Comparison of ENCODE assay signal across 8 cellular contexts in the genomic region with DNA sequence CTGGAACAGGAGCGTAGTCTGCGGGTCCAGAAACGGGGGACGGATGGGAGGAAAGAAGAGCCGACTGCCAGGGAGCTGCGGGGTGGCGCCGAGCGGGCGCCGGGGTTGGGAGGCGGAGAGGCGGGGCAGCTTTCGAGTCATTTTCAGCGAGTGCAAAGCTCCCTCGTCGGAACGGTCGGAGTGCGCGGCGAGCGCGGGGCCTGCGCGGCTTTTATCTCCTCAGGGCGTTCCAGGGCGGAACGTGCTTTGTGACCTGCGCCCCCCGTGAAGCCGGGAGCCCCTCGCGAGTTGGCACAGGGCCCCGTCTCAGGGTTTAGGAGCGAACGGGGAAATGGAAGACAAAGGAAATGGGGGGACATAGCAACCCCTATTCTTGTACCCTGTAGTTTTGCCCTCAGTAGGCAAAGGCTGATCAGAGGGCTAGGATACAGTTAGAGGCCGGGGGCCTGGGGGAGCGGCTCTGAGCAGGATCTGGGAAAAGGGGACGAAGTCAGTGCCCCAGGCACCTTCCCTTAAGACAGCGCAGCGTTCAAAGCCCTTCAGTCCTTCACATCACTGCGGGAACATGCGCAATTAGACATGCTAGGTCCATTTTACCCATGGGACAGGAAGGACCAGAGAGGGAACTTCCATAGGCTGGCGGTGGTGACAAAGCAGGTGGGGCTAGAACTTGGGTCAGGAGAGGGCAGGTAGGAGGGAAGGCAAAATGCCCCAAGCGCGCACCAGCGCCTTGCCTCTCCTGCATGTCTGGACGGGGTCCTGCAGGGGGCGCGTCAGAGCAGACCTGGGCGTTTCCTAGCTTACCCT.
DNase-seq lines count a peak whose midpoint lies in the region; ATAC-seq and TF ChIP-seq lines count a peak whose summit lies in the region.

No MANE protein-coding gene starts in this region.

- H3K4me1 ChIP-seq in ACC112 (ENCODE audit: control insufficient read depth, insufficient read depth, low read length, unreplicated experiment) = peaks cover 15% of the 10 kb centered on the region
- peaks cover 0 to 39% of the 10 kb centered on the region in 2 donors for H3K4me1 ChIP-seq in left lung

- H3K27me3 ChIP-seq in ACC112 (ENCODE audit: insufficient read depth, low read length) (no peaks in the 10 kb centered on the region), brain microvascular endothelial cell (replicated peaks) (no peaks in the 10 kb centered on the region), left lung (peaks cover 0 to 8% of the 10 kb centered on the region in 2 donors)

- H3K4me3 ChIP-seq in ACC112 (ENCODE audit: low read depth, low read length) (peak overlapping the region; percentile 70), brain microvascular endothelial cell (ENCODE audit: low read depth, low read length) (peak overlapping the region; percentile 56), left lung (peak overlapping the region; percentile 37 to 40)

- no peaks in the 10 kb centered on the region for H3K9me3 ChIP-seq in left lung

- in situ Hi-C loops in brain microvascular endothelial cell (cut with HindIII; ENCODE audit: low pct_ligation_motif_present, low sequenced_read_pairs) = no loop called here

- H3K79me2 ChIP-seq in ACC112 (ENCODE audit: control insufficient read depth, insufficient read depth, low read length, unreplicated experiment) = no peaks in the 10 kb centered on the region

- peak overlapping the region; percentile 89 for H2AFZ ChIP-seq in ACC112 (ENCODE audit: low read length, unreplicated experiment)

- H3K36me3 ChIP-seq in ACC112 (ENCODE audit: insufficient read depth, low read length) = no peaks in the 10 kb centered on the region
- no peaks in the 10 kb centered on the region for H3K36me3 ChIP-seq in brain microvascular endothelial cell (replicated peaks)
- H3K36me3 ChIP-seq in left lung = no peaks in the 10 kb centered on the region

- DNase-seq in T-helper 22 cell (ENCODE audit: low read depth) (peak; percentile 22), brain microvascular endothelial cell (no peak), left lung (peak; percentile 81 to 95), RKO (ENCODE audit: low spot score) (no peak), DMS 273 (lab: John Stamatoyannopoulos, UW; ENCODE audit: unreplicated experiment) (no peak)
- DNase-seq in stimulated activated CD4-positive, alpha-beta T cell treated with anti-CD3 and anti-CD28 coated beads, Interleukin-4, amount 100 ng/mL, for 24 hours = peak; percentile 73

- H3K27ac ChIP-seq in ACC112 (ENCODE audit: low read depth, low read length) (no peak overlapping the region), brain microvascular endothelial cell (no peak overlapping the region), left lung (peak overlapping the region in 1 of 2 donors; percentile 72)

- peak; percentile 53 for ATAC-seq in GM21367 (IDR thresholded peaks at IDR 0.05; ENCODE audit: unreplicated experiment)
- ATAC-seq in left lung = peak; percentile 97

- TF ChIP-seq CTCF in brain microvascular endothelial cell (IDR thresholded peaks at IDR 0.05; ENCODE audit: low read depth, low read length, missing control alignments) (peak; percentile 84), left lung (IDR thresholded peaks at IDR 0.05) (peak; percentile 63 to 87)

- intact Hi-C loops in left lung (cut with DNase I) = loop anchor here in 1 of 2 donors (10.0 kb wide), 2 partner anchors 94 to 194 kb away; no protein-coding TSS in a partner anchor

Comparison
In these comparisons a context has a peak if more than half of its experiments do, and no peak if none do; other contexts are left out.
1. DNase-seq: peak in T-helper 22 cell (single experiment), left lung (2 of 2) and stimulated activated CD4-positive, alpha-beta T cell treated with anti-CD3 and anti-CD28 coated beads, Interleukin-4, amount 100 ng/mL, for 24 hours (single experiment); none in brain microvascular endothelial cell (single experiment), RKO (single experiment) and DMS 273 (single experiment).
2. Peak in every context shown above with its lines, with median percentiles within 50 percentile points of each other: H3K4me3 ChIP-seq.